In the genomic region with DNA sequence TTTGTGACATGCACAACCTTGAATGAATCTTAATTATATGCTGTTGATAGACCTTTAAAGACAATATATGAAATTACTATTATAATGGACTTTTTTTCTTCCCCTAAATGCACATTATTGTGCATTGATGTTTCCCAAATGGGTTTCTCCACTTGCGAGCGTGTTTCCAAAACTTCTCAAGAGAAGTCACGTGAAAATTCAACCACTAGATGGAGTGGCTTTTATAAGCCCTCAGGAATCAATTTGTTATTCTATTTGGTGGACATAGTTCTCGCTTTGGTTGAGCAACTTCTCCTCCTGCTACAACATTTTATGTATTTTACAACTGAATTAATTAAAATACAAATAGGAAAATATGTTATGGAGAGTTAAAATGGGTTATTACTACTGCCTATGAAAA, we compare ENCODE assay signal across 2 cellular contexts.
TF ChIP-seq lines count a peak whose summit lies in the region.

No MANE protein-coding gene starts in this region.

TF ChIP-seq in SK-N-SH, 30 proteins besides CTCF, POLR2A, EP300 and RAD21:
- TF ChIP-seq EZH2phosphoT487 (IDR thresholded peaks at IDR 0.05; ENCODE audit: borderline replicate concordance, low read depth) (no peak), CHD2 (IDR thresholded peaks at IDR 0.05; ENCODE audit: low read length, partially characterized antibody) (no peak)

TF ChIP-seq in SK-N-SH treated with all-trans-retinoic acid at 6 μM for 48 hours, 23 proteins besides CTCF, POLR2A, EP300 and RAD21:
- TF ChIP-seq ZC3H10 (CRISPR knock-in tag; IDR thresholded peaks at IDR 0.05) (no peak), POU6F1 (CRISPR knock-in tag; IDR thresholded peaks at IDR 0.05; ENCODE audit: borderline replicate concordance, low read depth) (no peak), ZNF8 (CRISPR knock-in tag; IDR thresholded peaks at IDR 0.05) (no peak), OSR1 (CRISPR knock-in tag; IDR thresholded peaks at IDR 0.05) (no peak), BACH2 (CRISPR knock-in tag; IDR thresholded peaks at IDR 0.05; ENCODE audit: borderline replicate concordance) (no peak), ZFP3 (CRISPR knock-in tag; IDR thresholded peaks at IDR 0.05) (no peak), ZNF70 (CRISPR knock-in tag; IDR thresholded peaks at IDR 0.05) (no peak), ZNF565 (CRISPR knock-in tag; conservative IDR thresholded peaks at IDR 0.05; ENCODE audit: low read depth) (no peak), TOX (CRISPR knock-in tag; IDR thresholded peaks at IDR 0.05; ENCODE audit: borderline replicate concordance) (no peak), TCF4 (CRISPR knock-in tag; IDR thresholded peaks at IDR 0.05; ENCODE audit: borderline replicate concordance) (no peak), ZFP30 (CRISPR knock-in tag; IDR thresholded peaks at IDR 0.05) (no peak)
- TF ChIP-seq, protein P1, sequence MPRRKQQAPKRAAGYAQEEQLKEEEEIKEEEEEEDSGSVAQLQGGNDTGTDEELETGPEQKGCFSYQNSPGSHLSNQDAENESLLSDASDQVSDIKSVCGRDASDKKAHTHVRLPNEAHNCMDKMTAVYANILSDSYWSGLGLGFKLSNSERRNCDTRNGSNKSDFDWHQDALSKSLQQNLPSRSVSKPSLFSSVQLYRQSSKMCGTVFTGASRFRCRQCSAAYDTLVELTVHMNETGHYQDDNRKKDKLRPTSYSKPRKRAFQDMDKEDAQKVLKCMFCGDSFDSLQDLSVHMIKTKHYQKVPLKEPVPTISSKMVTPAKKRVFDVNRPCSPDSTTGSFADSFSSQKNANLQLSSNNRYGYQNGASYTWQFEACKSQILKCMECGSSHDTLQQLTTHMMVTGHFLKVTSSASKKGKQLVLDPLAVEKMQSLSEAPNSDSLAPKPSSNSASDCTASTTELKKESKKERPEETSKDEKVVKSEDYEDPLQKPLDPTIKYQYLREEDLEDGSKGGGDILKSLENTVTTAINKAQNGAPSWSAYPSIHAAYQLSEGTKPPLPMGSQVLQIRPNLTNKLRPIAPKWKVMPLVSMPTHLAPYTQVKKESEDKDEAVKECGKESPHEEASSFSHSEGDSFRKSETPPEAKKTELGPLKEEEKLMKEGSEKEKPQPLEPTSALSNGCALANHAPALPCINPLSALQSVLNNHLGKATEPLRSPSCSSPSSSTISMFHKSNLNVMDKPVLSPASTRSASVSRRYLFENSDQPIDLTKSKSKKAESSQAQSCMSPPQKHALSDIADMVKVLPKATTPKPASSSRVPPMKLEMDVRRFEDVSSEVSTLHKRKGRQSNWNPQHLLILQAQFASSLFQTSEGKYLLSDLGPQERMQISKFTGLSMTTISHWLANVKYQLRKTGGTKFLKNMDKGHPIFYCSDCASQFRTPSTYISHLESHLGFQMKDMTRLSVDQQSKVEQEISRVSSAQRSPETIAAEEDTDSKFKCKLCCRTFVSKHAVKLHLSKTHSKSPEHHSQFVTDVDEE (CRISPR knock-in tag; IDR thresholded peaks at IDR 0.05) = no peak
